13 cellular contexts compared by ENCODE assay signal in the genomic region with DNA sequence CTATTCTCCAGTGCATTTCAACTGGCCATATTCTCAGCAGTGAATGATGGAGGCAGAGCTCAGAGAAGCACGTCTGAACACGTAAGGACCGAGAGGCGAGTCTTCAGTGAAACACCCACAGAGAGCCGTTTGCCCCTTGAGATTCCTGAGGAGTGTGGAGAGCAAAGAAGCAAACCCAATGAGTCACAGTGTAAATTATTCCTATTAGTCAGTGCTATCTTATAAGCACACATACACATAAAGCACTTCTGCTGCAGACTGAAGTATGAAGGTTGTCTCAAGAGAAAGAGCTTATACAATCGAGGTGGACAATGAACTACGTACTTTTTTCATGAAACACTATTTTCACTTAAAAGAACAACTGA. TPM values are rescaled to one million over a fixed set of nuclear protein-coding genes. Genes with fewer than 3 reads are reported as not detected.
DNase-seq lines count a peak whose midpoint lies in the region; ATAC-seq and TF ChIP-seq lines count a peak whose summit lies in the region.
"Had no signal": no experiment of that assay in that cellular context is flagged by ENCODE, and none has a peak within 500 bp of the region (broad histone marks: within the 10 kb centered on the region; RNA-seq: fewer than 3 reads in every experiment).

No MANE protein-coding gene starts in this region.

- BruUV-seq in OCI-LY7 (replicated peaks; lab: Mats Ljungman, UMichigan) = no TSS peak

- H3K9ac ChIP-seq in SK-N-SH (no peak overlapping the region), MM.1S (ENCODE audit: low read length) (no peak overlapping the region)

- H2AFZ ChIP-seq in SK-N-SH (ENCODE audit: low read depth) (no peak overlapping the region), OCI-LY7 (ENCODE audit: low read length) (no peak overlapping the region), MM.1S (ENCODE audit: low read length) (no peak overlapping the region)

- WGBS in SK-N-SH (ENCODE audit: low lambda C conversion rate) = 20% methylated on average over 6 of the region's 7 CpGs
- 49 to 50% methylated on average over 7 of the region's 7 CpGs for WGBS in upper lobe of left lung, 2 donors

- intact Hi-C loops in OCI-LY7 (cut with micrococcal nuclease; ENCODE audit: unreplicated experiment) = no loop called here

- TF ChIP-seq POLR2A in upper lobe of left lung (IDR thresholded peaks at IDR 0.05) = no peak

- H3K79me2 ChIP-seq in SK-N-SH (ENCODE audit: insufficient read depth) (no peaks in the 10 kb centered on the region), OCI-LY7 (ENCODE audit: insufficient read depth, low read depth, low read length) (no peaks in the 10 kb centered on the region), MM.1S (ENCODE audit: low read length) (no peaks in the 10 kb centered on the region)

- H3K27ac ChIP-seq in SK-N-SH (ENCODE audit: low read depth in 2 of 2, low read length in 1 of 2) = no peak overlapping the region
- peak overlapping the region; percentile 19 for H3K27ac ChIP-seq in SJSA1
- H3K27ac ChIP-seq in upper lobe of left lung = peak overlapping the region; percentile 19 to 81 (median 54)
- no peak overlapping the region for H3K27ac ChIP-seq in OCI-LY7 (ENCODE audit: low read depth, low read length, poor library complexity, severe bottlenecking)
- H3K27ac ChIP-seq in MM.1S (ENCODE audit: low read length) = no peak overlapping the region

- H3K4me3 ChIP-seq in SK-N-SH (ENCODE audit: low read depth in 2 of 2, low read length in 1 of 2) (no peak overlapping the region), SJSA1 (no peak overlapping the region), fibroblast of the aortic adventitia (ENCODE audit: low read depth, low read length) (no peak overlapping the region), upper lobe of left lung (no peak overlapping the region), OCI-LY7 (ENCODE audit: low read depth, low read length, poor library complexity, severe bottlenecking) (no peak overlapping the region), MM.1S (ENCODE audit: low read length) (no peak overlapping the region)

- CTCF ChIA-PET in SK-N-SH (lab: Yijun Ruan, JAX) = interaction anchor here (1.3 to 1.5 kb wide), 2 partner anchors 37 to 650 kb away, joined by 3 to 4 read pairs; partner anchors contain the start of gene GALNT18
- CTCF ChIA-PET in OCI-LY7 (lab: Charles Lee; ENCODE audit: unreplicated experiment) = no interaction called here

- no peaks in the 10 kb centered on the region for H3K9me2 ChIP-seq in SK-N-SH
- no peaks in the 10 kb centered on the region for H3K9me2 ChIP-seq in OCI-LY7 (ENCODE audit: insufficient read depth, low read length)
- no peaks in the 10 kb centered on the region for H3K9me2 ChIP-seq in MM.1S (replicated peaks; ENCODE audit: insufficient read depth, low read length)

- POLR2A ChIA-PET in SK-N-SH (lab: Yijun Ruan, JAX) (no interaction called here), OCI-LY7 (lab: Charles Lee) (no interaction called here)

- H3K36me3 ChIP-seq in SK-N-SH (replicated peaks in 1 of 2; ENCODE audit: control insufficient read depth in 1 of 2, insufficient read depth in 2 of 2, low read length in 1 of 2) (no peaks in the 10 kb centered on the region), SJSA1 (no peaks in the 10 kb centered on the region), upper lobe of left lung (no peaks in the 10 kb centered on the region), OCI-LY7 (ENCODE audit: insufficient read depth, low read length) (no peaks in the 10 kb centered on the region), MM.1S (replicated peaks; ENCODE audit: insufficient read depth, low read length) (no peaks in the 10 kb centered on the region)

- H3K27me3 ChIP-seq in SK-N-SH (ENCODE audit: insufficient read depth) = no peaks in the 10 kb centered on the region
- H3K27me3 ChIP-seq in SJSA1 (replicated peaks) = no peaks in the 10 kb centered on the region
- no peaks in the 10 kb centered on the region for H3K27me3 ChIP-seq in upper lobe of left lung
- no peaks in the 10 kb centered on the region for H3K27me3 ChIP-seq in MM.1S (replicated peaks; ENCODE audit: insufficient read depth, low read length)

- DNase-seq in SK-N-SH (no peak), SJSA1 (ENCODE audit: low read depth in 1 of 2, low spot score in 2 of 2) (peak; percentile 79 to 83), fibroblast of the aortic adventitia (ENCODE audit: low read depth) (peak; percentile 72), upper lobe of left lung (peak in 1 of 2 donors; percentile 82), OCI-LY7 (ENCODE audit: low spot score) (no peak), MM.1S (no peak)
- DNase-seq in stimulated activated naive CD4-positive, alpha-beta T cell treated with Interleukin-2 at 50 U/mL for 16 hours (lab: John Stamatoyannopoulos, UW) = no peak
- DNase-seq: 8988T; activated T-cell treated with anti-CD3 and anti-CD28 coated beads, Interleukin-2, amount 50 U/mL, for 4 hours; kidney; NCI-H1048; retina had no signal

- TF ChIP-seq EP300 in SK-N-SH (IDR thresholded peaks at IDR 0.05; ENCODE audit: borderline replicate concordance in 1 of 2, low read depth in 1 of 2, low read length in 1 of 2) (no peak), upper lobe of left lung (IDR thresholded peaks at IDR 0.05) (no peak)

- H3F3A ChIP-seq in SK-N-SH (replicated peaks; ENCODE audit: insufficient read depth) = peaks cover 5% of the 10 kb centered on the region
- H3F3A ChIP-seq in MM.1S (ENCODE audit: insufficient read depth, low read length) = no peaks in the 10 kb centered on the region

- H3K4me2 ChIP-seq in SK-N-SH (peak overlapping the region; percentile 24; the same call in 1 of the 2 replicates), OCI-LY7 (ENCODE audit: low read length) (no peak overlapping the region), MM.1S (ENCODE audit: low read depth, low read length) (no peak overlapping the region)

- ATAC-seq in SK-N-SH treated with all-trans-retinoic acid at 6 μM for 48 hours (no peak; the same call in 2 of the 3 replicates), upper lobe of left lung (ENCODE audit: low FRiP score in 2 of 2) (peak; percentile 72 to 83)
- ATAC-seq: activated T-cell treated with anti-CD3 and anti-CD28 coated beads, Interleukin-2, amount 50 U/mL, for 4 hours had no signal

- H3K9me3 ChIP-seq in SK-N-SH = no peaks in the 10 kb centered on the region
- no peaks in the 10 kb centered on the region for H3K9me3 ChIP-seq in SJSA1 (replicated peaks)
- no peaks in the 10 kb centered on the region for H3K9me3 ChIP-seq in upper lobe of left lung
- H3K9me3 ChIP-seq in OCI-LY7 (ENCODE audit: low read length) = no peaks in the 10 kb centered on the region
- H3K9me3 ChIP-seq in MM.1S (replicated peaks; ENCODE audit: insufficient read depth, low read length) = no peaks in the 10 kb centered on the region

- no peaks in the 10 kb centered on the region for H4K20me1 ChIP-seq in SK-N-SH (ENCODE audit: insufficient read depth)
- no peaks in the 10 kb centered on the region for H4K20me1 ChIP-seq in OCI-LY7 (ENCODE audit: insufficient read depth, low read length)
- H4K20me1 ChIP-seq in MM.1S (ENCODE audit: insufficient read depth, low read length) = no peaks in the 10 kb centered on the region

- TF ChIP-seq CTCF in SK-N-SH (IDR thresholded peaks at IDR 0.05) (no peak), fibroblast of the aortic adventitia (IDR thresholded peaks at IDR 0.05; ENCODE audit: insufficient read depth, low read length) (no peak), upper lobe of left lung (IDR thresholded peaks at IDR 0.05) (no peak), OCI-LY7 (conservative IDR thresholded peaks at IDR 0.05; ENCODE audit: low read length) (no peak), MM.1S (IDR thresholded peaks at IDR 0.05; ENCODE audit: low read length) (no peak)

- no peak for TF ChIP-seq RAD21 in SK-N-SH (IDR thresholded peaks at IDR 0.05; ENCODE audit: low read length)

- H3K4me1 ChIP-seq in SK-N-SH (ENCODE audit: control insufficient read depth in 1 of 2, insufficient read depth in 2 of 2, low read depth in 1 of 2, low read length in 1 of 2) (peaks cover 0 to 36% of the 10 kb centered on the region in 2 experiments; a peak in 1 of 4 replicates), SJSA1 (replicated peaks) (peaks cover 25% of the 10 kb centered on the region), upper lobe of left lung (peaks cover 39 to 47% (median 47%) of the 10 kb centered on the region in 4 donors), OCI-LY7 (ENCODE audit: insufficient read depth, low read length, poor library complexity, severe bottlenecking) (no peaks in the 10 kb centered on the region), MM.1S (ENCODE audit: low read length) (no peaks in the 10 kb centered on the region)

TF ChIP-seq in SK-N-SH, 30 proteins besides CTCF, POLR2A, EP300 and RAD21:
- TF ChIP-seq USF1 (IDR thresholded peaks at IDR 0.05; ENCODE audit: borderline replicate concordance, low read depth) = no peak
- TF ChIP-seq FOSL2 (IDR thresholded peaks at IDR 0.05; ENCODE audit: borderline replicate concordance, low read depth) = peak; percentile 13; the same call in 1 of the 2 replicates

TF ChIP-seq in SK-N-SH treated with all-trans-retinoic acid at 6 μM for 48 hours, 23 proteins besides CTCF, POLR2A, EP300 and RAD21 (continues in another document):
- TF ChIP-seq RARB (CRISPR knock-in tag; IDR thresholded peaks at IDR 0.05) (no peak), PPARA (CRISPR knock-in tag; IDR thresholded peaks at IDR 0.05; ENCODE audit: borderline replicate concordance) (no peak), POU6F1 (CRISPR knock-in tag; IDR thresholded peaks at IDR 0.05; ENCODE audit: borderline replicate concordance, low read depth) (no peak), ESRRG (CRISPR knock-in tag; IDR thresholded peaks at IDR 0.05) (no peak)

RNA-seq across cellular contexts. Expression of gene GALNT18, which starts 37.4 kb away (rescaled TPM):
- 0.37 and 0.64 TPM in 2 replicates for polyA plus RNA-seq in SK-N-SH (2012; rRNA removed)
- polyA plus RNA-seq in SK-N-SH (2012; cell fraction: cytosol; rRNA removed) = 0.28 and 0.54 TPM in 2 replicates
- polyA plus RNA-seq in SK-N-SH (2012; cell fraction: nucleus; rRNA removed) = 0.12 and 0.25 TPM in 2 replicates
- 1.5 and 6.6 TPM in 2 replicates for total RNA-seq in SJSA1 (2014; rRNA removed; shearing (Covaris generic))
- total RNA-seq in fibroblast of the aortic adventitia (ENCODE audit: low replicate concordance) (1.1 and 2.4 TPM in 2 replicates), upper lobe of left lung (100 to 1,000 TPM in 1 of 6 donors, 10 to 100 TPM in 5; 48.2 to 115 (median 61.8) TPM), OCI-LY7 (2022) (not detected in 2 replicates)
- total RNA-seq in OCI-LY7 (2014; rRNA removed; shearing (Covaris generic)) = not detected in 2 replicates

Comparison
In these comparisons a context has a peak if more than half of its experiments do, and no peak if none do; other contexts are left out.
1. DNase-seq: peak in SJSA1 (2 of 2) and fibroblast of the aortic adventitia (single experiment); none in SK-N-SH (single experiment), OCI-LY7 (single experiment), stimulated activated naive CD4-positive, alpha-beta T cell treated with Interleukin-2 at 50 U/mL for 16 hours (single experiment) and MM.1S (single experiment).
2. H3K27ac ChIP-seq: peak in SJSA1 (single experiment) and upper lobe of left lung (4 of 4); none in SK-N-SH (0 of 2), OCI-LY7 (single experiment) and MM.1S (single experiment).